Comparison of ENCODE assay signal across 8 cellular contexts in the genomic region with DNA sequence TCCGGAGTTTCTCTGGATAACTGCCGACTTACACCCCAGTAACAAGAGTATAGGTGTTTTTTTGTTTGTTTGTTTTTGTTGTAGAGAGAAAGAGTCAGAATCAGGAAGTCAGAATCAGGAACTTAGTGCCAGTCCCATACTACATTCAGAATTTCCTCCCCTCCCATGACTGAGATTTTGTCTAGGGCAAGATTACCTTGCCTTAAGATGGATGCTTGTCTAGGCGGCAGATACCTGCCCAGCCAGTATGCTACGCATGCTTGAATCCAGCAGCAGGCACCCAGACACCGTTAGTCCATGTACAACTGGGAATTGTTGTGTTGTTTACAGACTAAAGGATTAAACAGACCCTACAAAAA. TPM values are rescaled to one million over a fixed set of nuclear protein-coding genes. Genes with fewer than 3 reads are reported as not detected.
A peak's percentile ranks its signal among the peaks of the same experiment; 100 is the strongest.
DNase-seq lines count a peak whose midpoint lies in the region; ATAC-seq and TF ChIP-seq lines count a peak whose summit lies in the region.

No MANE protein-coding gene starts in this region.

- H4K20me1 ChIP-seq in GM23338 (replicated peaks; ENCODE audit: insufficient read depth), result peaks cover 5% of the 10 kb centered on the region

- peaks cover 82% of the 10 kb centered on the region for H3K79me2 ChIP-seq in GM23338 (replicated peaks; ENCODE audit: insufficient read depth)

- no peaks in the 10 kb centered on the region for H3K9me2 ChIP-seq in GM23338 (ENCODE audit: insufficient read depth)

- ATAC-seq in GM23338 (peak; percentile 48), body of pancreas (peak; percentile 19), HG02981 (IDR thresholded peaks at IDR 0.05; ENCODE audit: unreplicated experiment) (no peak)

- H3K9me3 Mint-ChIP-seq in GM23338, result no peaks in the 10 kb centered on the region; the same call in 2 of the 3 replicates

- peak overlapping the region; percentile 100 for H3K27ac Mint-ChIP-seq in GM23338

- peak overlapping the region; percentile 73 for H3K4me2 ChIP-seq in GM23338

- intact Hi-C loops in body of pancreas (cut with DNase I) (no loop called here), tibial artery (cut with DNase I; ENCODE audit: low total_unique reads) (no loop called here)

- peaks cover 47% of the 10 kb centered on the region for H3K4me1 Mint-ChIP-seq in GM23338

- 11 to 16% methylated on average over 5 of the region's 5 CpGs for WGBS in body of pancreas, 2 donors

- H3K27me3 Mint-ChIP-seq in GM23338 (ENCODE audit: insufficient read depth, low read depth, poor library complexity), result peaks cover 11% of the 10 kb centered on the region

- H3F3A ChIP-seq in GM23338 (replicated peaks; ENCODE audit: low read depth), result peaks cover 40% of the 10 kb centered on the region

- H3K9me3 ChIP-seq in body of pancreas (no peaks in the 10 kb centered on the region), tibial artery (no peaks in the 10 kb centered on the region)

- H3K4me1 ChIP-seq in GM23338 (ENCODE audit: insufficient read depth), result peaks cover 11% of the 10 kb centered on the region
- peaks cover 38% of the 10 kb centered on the region for H3K4me1 ChIP-seq in body of pancreas
- peaks cover 0 to 58% (median 29%) of the 10 kb centered on the region in 4 donors for H3K4me1 ChIP-seq in tibial artery

- H3K4me3 Mint-ChIP-seq in GM23338, result peak overlapping the region; percentile 70

- DNase-seq in GM23338 (ENCODE audit: low spot score), result peak; percentile 16
- DNase-seq in NCI-H2196 treated with DMSO at 0.1 percent for 48 hours (lab: John Stamatoyannopoulos, UW; ENCODE audit: unreplicated experiment), result peak; percentile 24
- DNase-seq in body of pancreas, result no peak
- peak; percentile 70 for DNase-seq in left kidney (ENCODE audit: low read depth, low spot score)
- no peak for DNase-seq in tibial artery
- DNase-seq in epidermal melanocyte (ENCODE audit: insufficient read length, low spot score), result no peak
- DNase-seq in dedifferentiated amniotic fluid mesenchymal stem cell (ENCODE audit: extremely low spot score), result no peak

- H3K27me3 ChIP-seq in GM23338 (ENCODE audit: insufficient read depth) (no peaks in the 10 kb centered on the region), body of pancreas (no peaks in the 10 kb centered on the region), tibial artery (no peaks in the 10 kb centered on the region)

- H3K36me3 ChIP-seq in GM23338 (ENCODE audit: insufficient read depth) (peaks cover 85% of the 10 kb centered on the region), body of pancreas (replicated peaks in 1 of 2; ENCODE audit: insufficient read depth in 1 of 2, low read depth in 2 of 2) (peaks cover 3 to 11% of the 10 kb centered on the region in 2 donors), tibial artery (peaks cover 44 to 78% (median 53%) of the 10 kb centered on the region in 3 donors)

- TF ChIP-seq CTCF in GM23338 (conservative IDR thresholded peaks at IDR 0.05; ENCODE audit: low read depth in 2 of 2) (no peak), body of pancreas (IDR thresholded peaks at IDR 0.05) (no peak), tibial artery (IDR thresholded peaks at IDR 0.05) (no peak)

- H3K27ac ChIP-seq in GM23338 (ENCODE audit: low read depth) (peak overlapping the region; percentile 92), body of pancreas (peak overlapping the region; percentile 8 to 87 (median 72)), tibial artery (peak overlapping the region; percentile 79 to 81)

- H3K36me3 Mint-ChIP-seq in GM23338 (ENCODE audit: low read depth), result peaks cover 99% of the 10 kb centered on the region

- no peak for TF ChIP-seq POLR2A in body of pancreas (IDR thresholded peaks at IDR 0.05)

- H2AFZ ChIP-seq in GM23338, result no peak overlapping the region

- H3K4me3 ChIP-seq in GM23338 (peak overlapping the region; percentile 41), body of pancreas (peak overlapping the region; percentile 14 to 33), tibial artery (peak overlapping the region; percentile 52 to 54)

TF ChIP-seq in GM23338, 12 proteins besides CTCF, POLR2A, EP300 and RAD21 (continues in another document):
- TF ChIP-seq, protein P1, sequence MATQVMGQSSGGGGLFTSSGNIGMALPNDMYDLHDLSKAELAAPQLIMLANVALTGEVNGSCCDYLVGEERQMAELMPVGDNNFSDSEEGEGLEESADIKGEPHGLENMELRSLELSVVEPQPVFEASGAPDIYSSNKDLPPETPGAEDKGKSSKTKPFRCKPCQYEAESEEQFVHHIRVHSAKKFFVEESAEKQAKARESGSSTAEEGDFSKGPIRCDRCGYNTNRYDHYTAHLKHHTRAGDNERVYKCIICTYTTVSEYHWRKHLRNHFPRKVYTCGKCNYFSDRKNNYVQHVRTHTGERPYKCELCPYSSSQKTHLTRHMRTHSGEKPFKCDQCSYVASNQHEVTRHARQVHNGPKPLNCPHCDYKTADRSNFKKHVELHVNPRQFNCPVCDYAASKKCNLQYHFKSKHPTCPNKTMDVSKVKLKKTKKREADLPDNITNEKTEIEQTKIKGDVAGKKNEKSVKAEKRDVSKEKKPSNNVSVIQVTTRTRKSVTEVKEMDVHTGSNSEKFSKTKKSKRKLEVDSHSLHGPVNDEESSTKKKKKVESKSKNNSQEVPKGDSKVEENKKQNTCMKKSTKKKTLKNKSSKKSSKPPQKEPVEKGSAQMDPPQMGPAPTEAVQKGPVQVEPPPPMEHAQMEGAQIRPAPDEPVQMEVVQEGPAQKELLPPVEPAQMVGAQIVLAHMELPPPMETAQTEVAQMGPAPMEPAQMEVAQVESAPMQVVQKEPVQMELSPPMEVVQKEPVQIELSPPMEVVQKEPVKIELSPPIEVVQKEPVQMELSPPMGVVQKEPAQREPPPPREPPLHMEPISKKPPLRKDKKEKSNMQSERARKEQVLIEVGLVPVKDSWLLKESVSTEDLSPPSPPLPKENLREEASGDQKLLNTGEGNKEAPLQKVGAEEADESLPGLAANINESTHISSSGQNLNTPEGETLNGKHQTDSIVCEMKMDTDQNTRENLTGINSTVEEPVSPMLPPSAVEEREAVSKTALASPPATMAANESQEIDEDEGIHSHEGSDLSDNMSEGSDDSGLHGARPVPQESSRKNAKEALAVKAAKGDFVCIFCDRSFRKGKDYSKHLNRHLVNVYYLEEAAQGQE (IDR thresholded peaks at IDR 0.05; ENCODE audit: unreplicated experiment), result no peak
- no peak for TF ChIP-seq JUNB (IDR thresholded peaks at IDR 0.05; ENCODE audit: unreplicated experiment)
- no peak for TF ChIP-seq CREB1 (CRISPR knock-in tag; IDR thresholded peaks at IDR 0.05; ENCODE audit: low read depth)
- no peak for TF ChIP-seq POLR2AphosphoS5 (IDR thresholded peaks at IDR 0.05; ENCODE audit: low read depth)
- TF ChIP-seq NANOG (IDR thresholded peaks at IDR 0.05; ENCODE audit: borderline replicate concordance), result no peak

RNA-seq across cellular contexts. Expression of a gene that starts 6.1 kb away (rescaled TPM):
- 482 and 499 TPM in 2 replicates for total RNA-seq in GM23338 (2014; rRNA removed; shearing (Covaris generic))
- 432 and 524 TPM in 2 replicates for polyA plus RNA-seq in GM23338 (2016; fragmentation: Nextera tagmentation; extraction: Ambion mirVana)
- 10 to 100 TPM; 74.2 to 74.7 TPM for total RNA-seq in body of pancreas

RNA-seq across cellular contexts. Expression of a gene that starts 33.5 kb away (rescaled TPM):
- 3.9 and 8.0 TPM in 2 replicates for total RNA-seq in GM23338 (2014; rRNA removed; shearing (Covaris generic))
- 1.4 and 1.7 TPM in 2 replicates for polyA plus RNA-seq in GM23338 (2016; fragmentation: Nextera tagmentation; extraction: Ambion mirVana)
- under 1 TPM in 1 of 2 donors, not detected in 1; 0.26 TPM for total RNA-seq in body of pancreas

RNA-seq across cellular contexts. Expression of a gene that starts 33.6 kb away (rescaled TPM):
- 15.5 and 18.7 TPM in 2 replicates for total RNA-seq in GM23338 (2014; rRNA removed; shearing (Covaris generic))
- polyA plus RNA-seq in GM23338 (2016; fragmentation: Nextera tagmentation; extraction: Ambion mirVana), result 12.1 and 12.7 TPM in 2 replicates
- total RNA-seq in body of pancreas, result 1 to 10 TPM; 5.9 to 6.5 TPM

Comparison
In these comparisons a context has a peak if more than half of its experiments do, and no peak if none do; other contexts are left out.
1. DNase-seq: peak in GM23338 (single experiment), NCI-H2196 treated with DMSO at 0.1 percent for 48 hours (single experiment) and left kidney (single experiment); none in body of pancreas (0 of 4), tibial artery (0 of 2), epidermal melanocyte (single experiment) and dedifferentiated amniotic fluid mesenchymal stem cell (single experiment).
2. Peak in every context shown above with its lines, with median percentiles within 50 percentile points of each other: H3K27ac ChIP-seq and H3K4me3 ChIP-seq.